In genomic region chr9:134793281-134793680, GRCh38 we compare ENCODE assay signal across 18 cellular contexts.
DNase-seq lines count a peak whose midpoint lies in the region; ATAC-seq and TF ChIP-seq lines count a peak whose summit lies in the region.
"Had no signal": no experiment of that assay in that cellular context is flagged by ENCODE, and none has a peak within 500 bp of the region (broad histone marks: within the 10 kb centered on the region; RNA-seq: fewer than 3 reads in every experiment).

No MANE protein-coding gene starts in this region.

- H3K4me1 Mint-ChIP-seq in nephron progenitor cell: peaks cover 35% of the 10 kb centered on the region

- H3K4me3 Mint-ChIP-seq in nephron progenitor cell: no peak overlapping the region
- H3K4me3 Mint-ChIP-seq: H9 had no signal

- H3K9me3 ChIP-seq in right atrium auricular region (no peaks in the 10 kb centered on the region), adipocyte (ENCODE audit: control insufficient read depth, low read length) (no peaks in the 10 kb centered on the region), aorta (ENCODE audit: control insufficient read depth, low read length) (no peaks in the 10 kb centered on the region)

- ATAC-seq in Right ventricle myocardium inferior (no peak), aorta (ENCODE audit: low FRiP score) (no peak)
- ATAC-seq: GM12878 had no signal

- DNase-seq in Right ventricle myocardium inferior (ENCODE audit: missing footprints) (peak; percentile 15), right atrium auricular region (ENCODE audit: low spot score) (no peak), adipocyte (ENCODE audit: low read depth) (peak; percentile 87), choroid plexus epithelial cell (ENCODE audit: low read depth) (peak; percentile 50), smooth muscle cell of the brain vasculature (ENCODE audit: low read depth, low spot score) (peak; percentile 60), aorta (no peak), HuH-7 (ENCODE audit: low spot score) (no peak), nephron progenitor cell (no peak)
- DNase-seq: 8988T, H9, IMR-90, Kasumi-1, NCI-H1417, NCI-H2081, NCI-H226, SHP77 treated with DMSO at 0.1 percent for 48 hours had no signal

- no peaks in the 10 kb centered on the region for H3K9me3 Mint-ChIP-seq in nephron progenitor cell
- H3K9me3 Mint-ChIP-seq: H9 had no signal

- H3K36me3 ChIP-seq in right atrium auricular region (no peaks in the 10 kb centered on the region), adipocyte (ENCODE audit: control insufficient read depth, insufficient read depth, low read length, severe bottlenecking) (peaks cover 87% of the 10 kb centered on the region), aorta (ENCODE audit: control insufficient read depth in 1 of 2, insufficient read depth in 2 of 2, low read length in 1 of 2) (peaks cover 2 to 5% of the 10 kb centered on the region in 2 donors)

- 50 to 58% methylated on average over 7 of the region's 7 CpGs for WGBS in aorta, 2 donors

- peaks cover 4% of the 10 kb centered on the region for H3K36me3 Mint-ChIP-seq in nephron progenitor cell (ENCODE audit: low read depth)

- no peak overlapping the region for H3K9ac ChIP-seq in adipocyte (ENCODE audit: low read length)

- H3K4me3 ChIP-seq in right atrium auricular region (no peak overlapping the region), adipocyte (ENCODE audit: low read length) (no peak overlapping the region), choroid plexus epithelial cell (ENCODE audit: low read depth, low read length) (no peak overlapping the region), aorta (ENCODE audit: low read length in 2 of 2) (no peak overlapping the region)
- H3K4me3 ChIP-seq: GM12878 had no signal

- H3K27ac ChIP-seq in right atrium auricular region (no peak overlapping the region), aorta (ENCODE audit: low read depth in 1 of 2, low read length in 2 of 2) (no peak overlapping the region)
- H3K27ac ChIP-seq: C4-2B had no signal

- H3K4me1 ChIP-seq in right atrium auricular region: peaks cover 0 to 12% of the 10 kb centered on the region in 2 donors
- no peaks in the 10 kb centered on the region for H3K4me1 ChIP-seq in adipocyte (ENCODE audit: control insufficient read depth, insufficient read depth, low read length)
- no peaks in the 10 kb centered on the region for H3K4me1 ChIP-seq in aorta (ENCODE audit: control insufficient read depth in 1 of 2, insufficient read depth in 2 of 2, low read length in 2 of 2)

- intact Hi-C loops in Right ventricle myocardium inferior (cut with DNase I) (no loop called here), aorta (cut with DNase I) (no loop called here)

- no peak for TF ChIP-seq CTCF in right atrium auricular region (IDR thresholded peaks at IDR 0.05)
- no peak for TF ChIP-seq CTCF in choroid plexus epithelial cell (conservative IDR thresholded peaks at IDR 0.05; ENCODE audit: low read depth, low read length)
- TF ChIP-seq CTCF in nephron progenitor cell (IDR thresholded peaks at IDR 0.05): no peak

- no peak overlapping the region for H3K27ac Mint-ChIP-seq in nephron progenitor cell

- no peaks in the 10 kb centered on the region for H3K27me3 ChIP-seq in right atrium auricular region
- no peaks in the 10 kb centered on the region for H3K27me3 ChIP-seq in adipocyte (replicated peaks; ENCODE audit: control insufficient read depth, insufficient read depth, low read length)
- no peaks in the 10 kb centered on the region for H3K27me3 ChIP-seq in aorta (ENCODE audit: control insufficient read depth in 1 of 2, insufficient read depth in 2 of 2, low read length in 1 of 2)

- H3K27me3 Mint-ChIP-seq in nephron progenitor cell (ENCODE audit: low read depth, poor library complexity): no peaks in the 10 kb centered on the region

Comparison
In these comparisons a context has a peak if more than half of its experiments do, and no peak if none do; other contexts are left out.
1. DNase-seq: peak in Right ventricle myocardium inferior (single experiment), adipocyte (single experiment), choroid plexus epithelial cell (single experiment) and smooth muscle cell of the brain vasculature (single experiment); none in right atrium auricular region (single experiment), aorta (0 of 2), HuH-7 (single experiment) and nephron progenitor cell (single experiment).